Comparison of ENCODE assay signal across 8 cellular contexts in the genomic region with DNA sequence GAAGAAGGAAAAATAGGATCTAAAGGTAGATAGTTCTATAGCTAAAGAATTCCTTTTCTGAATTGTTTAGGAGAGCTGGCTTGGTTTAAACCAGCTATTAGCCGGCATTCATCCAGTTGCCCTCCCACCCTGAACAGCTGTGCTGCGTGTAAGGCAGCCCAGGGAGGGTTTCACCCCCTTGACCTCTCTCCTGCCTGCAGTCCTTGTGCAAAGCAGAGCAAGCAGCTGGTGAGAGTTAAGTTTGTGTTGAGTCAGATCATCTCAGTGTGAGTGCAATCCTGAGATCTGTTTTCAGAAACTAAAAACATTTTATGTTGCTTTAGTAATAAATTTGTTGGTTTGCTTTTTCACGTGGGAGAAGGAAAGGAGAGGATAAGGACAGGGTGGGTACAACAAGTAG. TPM values are rescaled to one million over a fixed set of nuclear protein-coding genes. Genes with fewer than 3 reads are reported as not detected.
DNase-seq lines count a peak whose midpoint lies in the region; ATAC-seq and TF ChIP-seq lines count a peak whose summit lies in the region.

No MANE protein-coding gene starts in this region.

- ATAC-seq in WTC11 (no peak), GM18909 (IDR thresholded peaks at IDR 0.05; ENCODE audit: poor library complexity, unreplicated experiment) (no peak)

- H3K36me3 ChIP-seq in cardiac muscle cell = no peaks in the 10 kb centered on the region

- H3K27ac Mint-ChIP-seq in H9 = peak overlapping the region; percentile 19 to 89 (median 44); a peak in 3 of 7 replicates
- peak overlapping the region; percentile 89 for H3K27ac Mint-ChIP-seq in WTC11

- no peak overlapping the region for H3K18ac ChIP-seq in H9 (ENCODE audit: insufficient read length, low read depth, low read length)

- no CpG with 5 or more reads among the region's 3 CpGs for WGBS in H9 (ENCODE audit: extremely low coverage, insufficient read length, low lambda C conversion rate)

- H3K27me3 Mint-ChIP-seq in H9 (ENCODE audit: low read depth) (no peaks in the 10 kb centered on the region), WTC11 (ENCODE audit: low read depth) (no peaks in the 10 kb centered on the region)

- DNase-seq in H9 = no peak
- DNase-seq in WTC11 (ENCODE audit: low spot score) = no peak
- peak in 1 of 2 donors; percentile 91 for DNase-seq in cardiac muscle cell (ENCODE audit: low read depth in 1 of 2, low spot score in 1 of 2)
- DNase-seq in smooth muscle cell of the brain vasculature (ENCODE audit: low read depth, low spot score) = peak; percentile 96
- DNase-seq in KG1 (lab: John Stamatoyannopoulos, UW) = no peak
- DNase-seq in NCI-H2081 (lab: John Stamatoyannopoulos, UW) = no peak
- DNase-seq in activated effector memory CD4-positive, alpha-beta T cell treated with Interleukin-2 at 50 U/mL for 16 hours = no peak

- H2AK5ac ChIP-seq in H9 (ENCODE audit: insufficient read length, low read length) = no peak overlapping the region

- H4K20me1 ChIP-seq in H9 (ENCODE audit: control insufficient read depth, insufficient read depth, insufficient read length) = no peaks in the 10 kb centered on the region

- no peak overlapping the region for H3K4me2 ChIP-seq in H9 (ENCODE audit: insufficient read depth, insufficient read length, low read length)

- no peak overlapping the region for H3K4me3 Mint-ChIP-seq in H9
- H3K4me3 Mint-ChIP-seq in WTC11 = no peak overlapping the region

- H3K9me3 Mint-ChIP-seq in H9 = no peaks in the 10 kb centered on the region
- no peaks in the 10 kb centered on the region for H3K9me3 Mint-ChIP-seq in WTC11

- peaks cover 4% of the 10 kb centered on the region; the same call in 1 of the 2 replicates for H3K4me1 ChIP-seq in H9 (ENCODE audit: insufficient read depth, low read length)
- peaks cover 26% of the 10 kb centered on the region for H3K4me1 ChIP-seq in cardiac muscle cell (ENCODE audit: low read depth)

- H3K27ac ChIP-seq in H9 (ENCODE audit: insufficient read length, low read depth, low read length) (no peak overlapping the region), cardiac muscle cell (peak overlapping the region; percentile 51)

- no peaks in the 10 kb centered on the region for H3K27me3 ChIP-seq in H9 (ENCODE audit: insufficient read depth, low read length)
- H3K27me3 ChIP-seq in cardiac muscle cell = no peaks in the 10 kb centered on the region

- H3T11ph ChIP-seq in H9 (ENCODE audit: low read length) = no peak overlapping the region

- H2BK20ac ChIP-seq in H9 (ENCODE audit: low read depth, low read length, poor library complexity, severe bottlenecking) = no peak overlapping the region

- no peaks in the 10 kb centered on the region; the same call in 1 of the 2 replicates for H3K79me2 ChIP-seq in H9 (ENCODE audit: insufficient read depth, low read length)

- no peak overlapping the region for H3K4ac ChIP-seq in H9 (ENCODE audit: low read depth, low read length)

- H3K56ac ChIP-seq in H9 (ENCODE audit: insufficient read length, low read depth, low read length) = no peak overlapping the region

- CTCF ChIA-PET in WTC11 (lab: Charles Lee) = interaction anchor here (1.3 to 2.0 kb wide), 4 partner anchors 10 to 358 kb away, joined by 3 to 8 read pairs (median 6); no protein-coding TSS in a partner anchor

- no peak overlapping the region for H3K4me3 ChIP-seq in cardiac muscle cell

- H4K8ac ChIP-seq in H9 (replicated peaks; ENCODE audit: insufficient read length, low read depth, low read length) = no peak overlapping the region

- TF ChIP-seq CTCF in H9 (conservative IDR thresholded peaks at IDR 0.05) (no peak), WTC11 (IDR thresholded peaks at IDR 0.05) (no peak), cardiac muscle cell (IDR thresholded peaks at IDR 0.05; ENCODE audit: low read depth, low read length) (no peak)

- H4K91ac ChIP-seq in H9 (ENCODE audit: insufficient read length, low read depth, low read length) = no peak overlapping the region

- H3K9me3 ChIP-seq in H9 (ENCODE audit: control insufficient read depth, low read depth, low read length) (no peaks in the 10 kb centered on the region), cardiac muscle cell (ENCODE audit: low read depth) (no peaks in the 10 kb centered on the region)

- no peak overlapping the region for H2BK5ac ChIP-seq in H9 (ENCODE audit: insufficient read length, low read length)

- no peak overlapping the region for H3K14ac ChIP-seq in H9 (ENCODE audit: insufficient read depth, low read length)

- H3K23me2 ChIP-seq in H9 (ENCODE audit: insufficient read length, low read depth, low read length, poor library complexity, severe bottlenecking) = no peaks in the 10 kb centered on the region

- no peak overlapping the region for H2AFZ ChIP-seq in H9 (ENCODE audit: low read length)

- H3K79me1 ChIP-seq in H9 (ENCODE audit: insufficient read depth, low read depth, low read length, poor library complexity, severe bottlenecking) = peaks cover 3% of the 10 kb centered on the region

- H3K9ac ChIP-seq in H9 (ENCODE audit: extremely low read depth, insufficient read length, low read length) = no peak overlapping the region

- POLR2A ChIA-PET in WTC11 (lab: Charles Lee) = no interaction called here

- no peak overlapping the region for H2BK120ac ChIP-seq in H9 (ENCODE audit: low read depth, low read length, poor library complexity, severe bottlenecking)

- H2BK15ac ChIP-seq in H9 (ENCODE audit: low read depth, low read length) = no peak overlapping the region

- H3K23ac ChIP-seq in H9 (ENCODE audit: insufficient read length, low read depth, low read length) = no peak overlapping the region

- H3K4me1 Mint-ChIP-seq in H9 (peaks cover 32 to 35% of the 10 kb centered on the region in 2 experiments), WTC11 (peaks cover 32% of the 10 kb centered on the region)

- H3K36me3 Mint-ChIP-seq in H9 (ENCODE audit: insufficient read depth in 1 of 3, low read depth in 3 of 3) (peaks cover 3 to 8% (median 5%) of the 10 kb centered on the region in 3 experiments; a peak in 5 of 7 replicates), WTC11 (peaks cover 5% of the 10 kb centered on the region)

- no peak overlapping the region for H2BK12ac ChIP-seq in H9 (ENCODE audit: insufficient read length, low read depth, low read length)

- H4K5ac ChIP-seq in H9 (ENCODE audit: insufficient read length, low read depth, low read length) = no peak overlapping the region

TF ChIP-seq in WTC11, 78 proteins besides CTCF, POLR2A, EP300 and RAD21 (continues in another document):
- TF ChIP-seq, protein P1, sequence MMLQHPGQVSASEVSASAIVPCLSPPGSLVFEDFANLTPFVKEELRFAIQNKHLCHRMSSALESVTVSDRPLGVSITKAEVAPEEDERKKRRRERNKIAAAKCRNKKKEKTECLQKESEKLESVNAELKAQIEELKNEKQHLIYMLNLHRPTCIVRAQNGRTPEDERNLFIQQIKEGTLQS (CRISPR knock-in tag; conservative IDR thresholded peaks at IDR 0.05) = no peak
- TF ChIP-seq ZNF219 (CRISPR knock-in tag; IDR thresholded peaks at IDR 0.05; ENCODE audit: borderline replicate concordance) (no peak), OVOL2 (CRISPR knock-in tag; IDR thresholded peaks at IDR 0.05; ENCODE audit: borderline replicate concordance) (no peak), MXD4 (CRISPR knock-in tag; IDR thresholded peaks at IDR 0.05; ENCODE audit: borderline replicate concordance) (no peak), CREM (CRISPR knock-in tag; IDR thresholded peaks at IDR 0.05) (no peak), ETV6 (CRISPR knock-in tag; IDR thresholded peaks at IDR 0.05) (no peak), FOXJ3 (CRISPR knock-in tag; IDR thresholded peaks at IDR 0.05; ENCODE audit: borderline replicate concordance) (no peak), FOXP1 (CRISPR knock-in tag; IDR thresholded peaks at IDR 0.05; ENCODE audit: borderline replicate concordance) (no peak), RORB (CRISPR knock-in tag; IDR thresholded peaks at IDR 0.05) (no peak), GTF2I (CRISPR knock-in tag; conservative IDR thresholded peaks at IDR 0.05) (no peak), HMGA2 (CRISPR knock-in tag; IDR thresholded peaks at IDR 0.05) (no peak)
- TF ChIP-seq, protein P2, sequence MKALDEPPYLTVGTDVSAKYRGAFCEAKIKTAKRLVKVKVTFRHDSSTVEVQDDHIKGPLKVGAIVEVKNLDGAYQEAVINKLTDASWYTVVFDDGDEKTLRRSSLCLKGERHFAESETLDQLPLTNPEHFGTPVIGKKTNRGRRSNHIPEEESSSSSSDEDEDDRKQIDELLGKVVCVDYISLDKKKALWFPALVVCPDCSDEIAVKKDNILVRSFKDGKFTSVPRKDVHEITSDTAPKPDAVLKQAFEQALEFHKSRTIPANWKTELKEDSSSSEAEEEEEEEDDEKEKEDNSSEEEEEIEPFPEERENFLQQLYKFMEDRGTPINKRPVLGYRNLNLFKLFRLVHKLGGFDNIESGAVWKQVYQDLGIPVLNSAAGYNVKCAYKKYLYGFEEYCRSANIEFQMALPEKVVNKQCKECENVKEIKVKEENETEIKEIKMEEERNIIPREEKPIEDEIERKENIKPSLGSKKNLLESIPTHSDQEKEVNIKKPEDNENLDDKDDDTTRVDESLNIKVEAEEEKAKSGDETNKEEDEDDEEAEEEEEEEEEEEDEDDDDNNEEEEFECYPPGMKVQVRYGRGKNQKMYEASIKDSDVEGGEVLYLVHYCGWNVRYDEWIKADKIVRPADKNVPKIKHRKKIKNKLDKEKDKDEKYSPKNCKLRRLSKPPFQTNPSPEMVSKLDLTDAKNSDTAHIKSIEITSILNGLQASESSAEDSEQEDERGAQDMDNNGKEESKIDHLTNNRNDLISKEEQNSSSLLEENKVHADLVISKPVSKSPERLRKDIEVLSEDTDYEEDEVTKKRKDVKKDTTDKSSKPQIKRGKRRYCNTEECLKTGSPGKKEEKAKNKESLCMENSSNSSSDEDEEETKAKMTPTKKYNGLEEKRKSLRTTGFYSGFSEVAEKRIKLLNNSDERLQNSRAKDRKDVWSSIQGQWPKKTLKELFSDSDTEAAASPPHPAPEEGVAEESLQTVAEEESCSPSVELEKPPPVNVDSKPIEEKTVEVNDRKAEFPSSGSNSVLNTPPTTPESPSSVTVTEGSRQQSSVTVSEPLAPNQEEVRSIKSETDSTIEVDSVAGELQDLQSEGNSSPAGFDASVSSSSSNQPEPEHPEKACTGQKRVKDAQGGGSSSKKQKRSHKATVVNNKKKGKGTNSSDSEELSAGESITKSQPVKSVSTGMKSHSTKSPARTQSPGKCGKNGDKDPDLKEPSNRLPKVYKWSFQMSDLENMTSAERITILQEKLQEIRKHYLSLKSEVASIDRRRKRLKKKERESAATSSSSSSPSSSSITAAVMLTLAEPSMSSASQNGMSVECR (CRISPR knock-in tag; IDR thresholded peaks at IDR 0.05; ENCODE audit: borderline replicate concordance) = no peak

RNA-seq across cellular contexts. Expression of gene SLC25A25, which starts 13.0 kb away (rescaled TPM):
- total RNA-seq in H9 (2021) (16.0 and 16.9 TPM in 2 replicates), WTC11 (2021) (15.2 to 17.4 TPM (median 15.2 TPM) in 3 replicates), cardiac muscle cell (13.0 and 15.8 TPM in 2 replicates)
- 9.1 and 9.8 TPM in 2 replicates for polyA plus RNA-seq in cardiac muscle cell

RNA-seq across cellular contexts. Expression of gene NAIF1, which starts 13.9 kb away (rescaled TPM):
- total RNA-seq in H9 (2021) (6.3 TPM in 2 replicates), WTC11 (2021) (11.9 to 13.4 TPM (median 12.4 TPM) in 3 replicates), cardiac muscle cell (9.4 and 15.2 TPM in 2 replicates)
- polyA plus RNA-seq in cardiac muscle cell = 6.9 and 10.9 TPM in 2 replicates

RNA-seq across cellular contexts. Expression of gene PTGES2, which starts 46.5 kb away (rescaled TPM):
- total RNA-seq in H9 (2021) = 60.4 and 63.9 TPM in 2 replicates
- total RNA-seq in WTC11 (2021) = 96.2 to 118 TPM (median 98.4 TPM) in 3 replicates
- 132 and 141 TPM in 2 replicates for total RNA-seq in cardiac muscle cell
- polyA plus RNA-seq in cardiac muscle cell = 206 and 240 TPM in 2 replicates
